ENCODE assay signal across 11 cellular contexts in the genomic region with DNA sequence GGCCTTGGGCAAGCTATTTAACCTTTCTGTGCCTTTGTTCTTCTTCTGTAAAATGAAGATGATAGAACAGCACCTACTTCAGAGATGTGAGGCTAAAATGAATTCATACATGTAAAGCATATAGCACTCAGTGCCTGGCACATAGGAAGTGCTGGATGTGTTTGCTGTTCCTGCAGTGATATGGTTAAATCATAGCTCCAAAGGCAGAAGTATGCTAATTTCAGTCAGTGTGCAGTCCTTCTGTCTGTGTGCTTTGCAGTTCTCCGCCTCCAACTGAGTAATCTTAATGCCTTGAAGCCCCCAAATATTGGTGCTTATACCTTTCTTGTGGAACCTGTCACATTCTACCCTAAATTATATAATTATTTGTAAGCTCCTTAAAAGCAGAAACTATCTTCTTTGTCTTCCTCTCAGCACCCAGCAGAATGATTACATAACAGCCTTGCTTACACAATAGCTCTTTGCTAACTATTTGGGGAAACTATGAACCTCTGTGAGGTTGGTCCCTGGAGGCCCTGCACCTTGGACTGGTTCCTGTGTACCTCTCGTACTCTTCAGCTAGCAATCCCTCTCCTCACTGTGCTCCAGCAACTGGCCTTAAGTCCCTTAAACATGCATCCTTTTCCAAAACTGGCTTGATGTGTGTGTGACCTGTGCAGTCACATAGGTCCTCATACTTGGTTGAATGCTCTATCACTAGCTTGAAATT. TPM values are rescaled to one million over a fixed set of nuclear protein-coding genes. Genes with fewer than 3 reads are reported as not detected.
DNase-seq lines count a peak whose midpoint lies in the region; ATAC-seq and TF ChIP-seq lines count a peak whose summit lies in the region.
"Had no signal": no experiment of that assay in that cellular context is flagged by ENCODE, and none has a peak within 500 bp of the region (broad histone marks: within the 10 kb centered on the region; RNA-seq: fewer than 3 reads in every experiment).

No MANE protein-coding gene starts in this region.

- H3K79me2 ChIP-seq in OCI-LY1 (ENCODE audit: insufficient read depth, low read length) (peaks cover 4% of the 10 kb centered on the region), parathyroid adenoma (no peaks in the 10 kb centered on the region)

- H3K4me3 ChIP-seq in OCI-LY1 (ENCODE audit: low read depth, low read length, poor library complexity, severe bottlenecking) (no peak overlapping the region), fibroblast of villous mesenchyme (ENCODE audit: low read depth, low read length) (no peak overlapping the region), parathyroid adenoma (ENCODE audit: low read depth, low read length) (no peak overlapping the region)

- DNase-seq in GM03348 (ENCODE audit: low spot score) = peak; percentile 41
- peak; percentile 23 for DNase-seq in fibroblast of villous mesenchyme (ENCODE audit: low read depth)
- no peak for DNase-seq in activated naive CD4-positive, alpha-beta T cell treated with anti-CD3 and anti-CD28 coated beads, Interleukin-2, amount 50 U/mL, for 72 hours (ENCODE audit: low spot score in 2 of 2)
- no peak for DNase-seq in stimulated activated naive CD4-positive, alpha-beta T cell (lab: John Stamatoyannopoulos, UW)
- DNase-seq: activated CD4-positive, alpha-beta memory T cell treated with anti-CD3 and anti-CD28 coated beads for 36 hours; kidney; SK-N-SH had no signal

- no peaks in the 10 kb centered on the region for H3F3A ChIP-seq in OCI-LY1 (ENCODE audit: insufficient read depth, low read length)

- peaks cover 11% of the 10 kb centered on the region; the same call in 1 of the 2 replicates for H3K36me3 ChIP-seq in OCI-LY1 (ENCODE audit: insufficient read depth, low read length)
- H3K36me3 ChIP-seq in parathyroid adenoma (ENCODE audit: control insufficient read depth, insufficient read depth, low read length) = no peaks in the 10 kb centered on the region

- H3K4me1 ChIP-seq in OCI-LY1 (ENCODE audit: insufficient read depth, low read length, severe bottlenecking) (peaks cover 27% of the 10 kb centered on the region), parathyroid adenoma (peaks cover 3% of the 10 kb centered on the region)

- H3K4me2 ChIP-seq in OCI-LY1 (ENCODE audit: low read length) = peak overlapping the region; percentile 20; the same call in 1 of the 2 replicates
- no peak overlapping the region for H3K4me2 ChIP-seq in parathyroid adenoma (ENCODE audit: low read length)
- H3K4me2 ChIP-seq: SK-N-SH had no signal

- H3K36me3 Mint-ChIP-seq in activated naive CD4-positive, alpha-beta T cell treated with anti-CD3 and anti-CD28 coated beads, Interleukin-2, amount 50 U/mL, for 72 hours = no peaks in the 10 kb centered on the region
- H3K36me3 Mint-ChIP-seq: activated CD4-positive, alpha-beta memory T cell treated with anti-CD3 and anti-CD28 coated beads for 36 hours had no signal

- no peaks in the 10 kb centered on the region for H3K27me3 ChIP-seq in OCI-LY1 (ENCODE audit: insufficient read depth, low read length)
- H3K27me3 ChIP-seq in parathyroid adenoma (ENCODE audit: control insufficient read depth, insufficient read depth, low read length) = no peaks in the 10 kb centered on the region

- no peaks in the 10 kb centered on the region for H3K9me3 Mint-ChIP-seq in activated naive CD4-positive, alpha-beta T cell treated with anti-CD3 and anti-CD28 coated beads, Interleukin-2, amount 50 U/mL, for 72 hours
- H3K9me3 Mint-ChIP-seq: activated CD4-positive, alpha-beta memory T cell treated with anti-CD3 and anti-CD28 coated beads for 36 hours had no signal

- TF ChIP-seq CTCF in OCI-LY1 (IDR thresholded peaks at IDR 0.05; ENCODE audit: low read length) (no peak), fibroblast of villous mesenchyme (IDR thresholded peaks at IDR 0.05; ENCODE audit: insufficient read depth, low read depth, low read length) (no peak), parathyroid adenoma (IDR thresholded peaks at IDR 0.05) (no peak)

- no peaks in the 10 kb centered on the region for H4K20me1 ChIP-seq in OCI-LY1 (ENCODE audit: insufficient read depth, low read length)

- H3K27ac ChIP-seq in OCI-LY1 (ENCODE audit: low read depth, low read length, poor library complexity, severe bottlenecking) (peak overlapping the region; percentile 19), parathyroid adenoma (no peak overlapping the region)

- ATAC-seq in HG02623 (IDR thresholded peaks at IDR 0.05; ENCODE audit: unreplicated experiment) (no peak), GM18511 (IDR thresholded peaks at IDR 0.05; ENCODE audit: unreplicated experiment) (no peak)
- ATAC-seq in activated naive CD4-positive, alpha-beta T cell treated with anti-CD3 and anti-CD28 coated beads, Interleukin-2, amount 50 U/mL, for 72 hours = no peak

- H3K9ac ChIP-seq in OCI-LY1 (ENCODE audit: low read length) (no peak overlapping the region), parathyroid adenoma (no peak overlapping the region)
- H3K9ac ChIP-seq: SK-N-SH had no signal

- H3K27ac Mint-ChIP-seq in activated naive CD4-positive, alpha-beta T cell treated with anti-CD3 and anti-CD28 coated beads, Interleukin-2, amount 50 U/mL, for 72 hours = no peak overlapping the region
- H3K27ac Mint-ChIP-seq: activated CD4-positive, alpha-beta memory T cell treated with anti-CD3 and anti-CD28 coated beads for 36 hours had no signal

- H2AFZ ChIP-seq in OCI-LY1 (ENCODE audit: low read length) = no peak overlapping the region
- peak overlapping the region; percentile 28 for H2AFZ ChIP-seq in parathyroid adenoma

- H3K9me3 ChIP-seq in OCI-LY1 (ENCODE audit: low read length) (no peaks in the 10 kb centered on the region), parathyroid adenoma (ENCODE audit: control insufficient read depth, low read length) (no peaks in the 10 kb centered on the region)
- H3K9me3 ChIP-seq: SK-N-SH had no signal

- no peaks in the 10 kb centered on the region for H3K9me2 ChIP-seq in OCI-LY1 (ENCODE audit: low read depth, low read length)
- H3K9me2 ChIP-seq: SK-N-SH had no signal

RNA-seq across cellular contexts. Expression of a gene that starts 57.0 kb away (rescaled TPM):
- 222 and 281 TPM in 2 replicates for total RNA-seq in fibroblast of villous mesenchyme
- 100 to 1,000 TPM; 345 to 354 TPM for total RNA-seq in activated naive CD4-positive, alpha-beta T cell treated with anti-CD3 and anti-CD28 coated beads, Interleukin-2, amount 50 U/mL, for 72 hours

Comparison
In these comparisons a context has a peak if more than half of its experiments do, and no peak if none do; other contexts are left out.
1. DNase-seq: peak in GM03348 (single experiment) and fibroblast of villous mesenchyme (single experiment); none in activated naive CD4-positive, alpha-beta T cell treated with anti-CD3 and anti-CD28 coated beads, Interleukin-2, amount 50 U/mL, for 72 hours (0 of 2) and stimulated activated naive CD4-positive, alpha-beta T cell (0 of 6).